Comparison of ENCODE assay signal across 8 cellular contexts in genomic region chr13:51781246-51782022, GRCh38. TPM values are rescaled to one million over a fixed set of nuclear protein-coding genes. Genes with fewer than 3 reads are reported as not detected.
A peak's percentile ranks its signal among the peaks of the same experiment; 100 is the strongest.
DNase-seq lines count a peak whose midpoint lies in the region; ATAC-seq and TF ChIP-seq lines count a peak whose summit lies in the region.

No MANE protein-coding gene starts in this region.

- no peaks in the 10 kb centered on the region for H3K36me3 Mint-ChIP-seq in GM23338 (ENCODE audit: low read depth)

- H3K4me1 Mint-ChIP-seq in GM23338, result peaks cover 15% of the 10 kb centered on the region

- TF ChIP-seq EP300 in ovary (IDR thresholded peaks at IDR 0.05), result no peak

- H2AFZ ChIP-seq in DND-41 (ENCODE audit: low read depth, low read length), result no peak overlapping the region
- no peak overlapping the region for H2AFZ ChIP-seq in GM23338
- H2AFZ ChIP-seq in hepatocyte, result no peak overlapping the region

- no peak overlapping the region for H3K27ac Mint-ChIP-seq in GM23338

- H4K20me1 ChIP-seq in DND-41 (ENCODE audit: insufficient read depth, low read length), result no peaks in the 10 kb centered on the region
- no peaks in the 10 kb centered on the region for H4K20me1 ChIP-seq in GM23338 (replicated peaks; ENCODE audit: insufficient read depth)
- H4K20me1 ChIP-seq in hepatocyte (ENCODE audit: insufficient read depth, poor library complexity, severe bottlenecking), result no peaks in the 10 kb centered on the region

- no peak overlapping the region for H3K4me3 ChIP-seq in DND-41 (ENCODE audit: low read depth in 1 of 2, low read length in 2 of 2)
- H3K4me3 ChIP-seq in GM23338, result no peak overlapping the region
- H3K4me3 ChIP-seq in hepatocyte, result no peak overlapping the region
- no peak overlapping the region for H3K4me3 ChIP-seq in ovary

- TF ChIP-seq CTCF in DND-41 (IDR thresholded peaks at IDR 0.05; ENCODE audit: borderline replicate concordance, extremely low read depth, low read length, poor library complexity, severe bottlenecking) (peak; percentile 52), GM23338 (conservative IDR thresholded peaks at IDR 0.05; ENCODE audit: low read depth in 2 of 2) (peak; percentile 58 to 70), hepatocyte (IDR thresholded peaks at IDR 0.05; ENCODE audit: poor library complexity) (peak; percentile 41), ovary (IDR thresholded peaks at IDR 0.05) (no peak)

- no peak overlapping the region for H3K4me3 Mint-ChIP-seq in GM23338

- H3K27ac ChIP-seq in DND-41 (ENCODE audit: low read length), result no peak overlapping the region
- no peak overlapping the region for H3K27ac ChIP-seq in GM23338 (ENCODE audit: low read depth)
- H3K27ac ChIP-seq in hepatocyte, result no peak overlapping the region
- no peak overlapping the region for H3K27ac ChIP-seq in ovary

- H3K9me3 ChIP-seq in DND-41 (ENCODE audit: insufficient read depth, low read length, severe bottlenecking) (no peaks in the 10 kb centered on the region), hepatocyte (ENCODE audit: low read depth) (no peaks in the 10 kb centered on the region), ovary (no peaks in the 10 kb centered on the region)

- no peaks in the 10 kb centered on the region for H3F3A ChIP-seq in GM23338 (replicated peaks; ENCODE audit: low read depth)

- DNase-seq in DND-41, result no peak
- peak; percentile 74 for DNase-seq in GM23338 (ENCODE audit: low spot score)
- DNase-seq in SK-MEL-5 (ENCODE audit: low read depth, low spot score), result peak; percentile 44
- DNase-seq in hepatocyte (ENCODE audit: low spot score), result peak; percentile 44
- DNase-seq in central memory CD4-positive, alpha-beta T cell, result no peak
- DNase-seq in ovary, result no peak

- no peaks in the 10 kb centered on the region for H3K9me3 Mint-ChIP-seq in GM23338

- no peaks in the 10 kb centered on the region for H3K9me2 ChIP-seq in GM23338 (ENCODE audit: insufficient read depth)
- H3K9me2 ChIP-seq in hepatocyte (replicated peaks; ENCODE audit: insufficient read depth), result no peaks in the 10 kb centered on the region

- no peak overlapping the region for H3K9ac ChIP-seq in DND-41 (ENCODE audit: low read depth, low read length)

- H3K4me1 ChIP-seq in DND-41 (ENCODE audit: insufficient read depth, low read length) (no peaks in the 10 kb centered on the region), GM23338 (ENCODE audit: insufficient read depth) (no peaks in the 10 kb centered on the region), hepatocyte (ENCODE audit: insufficient read depth) (peaks cover 6% of the 10 kb centered on the region), ovary (ENCODE audit: insufficient read depth) (peaks cover 4% of the 10 kb centered on the region)

- no peak for TF ChIP-seq POLR2A in ovary (IDR thresholded peaks at IDR 0.05)

- 87% methylated on average over 15 of the region's 15 CpGs for WGBS in hepatocyte (ENCODE audit: low lambda C conversion rate, missing lambda C conversion rate)
- WGBS in ovary, 3 donors, result 81 to 89% (median 84%) methylated on average over 15 of the region's 15 CpGs

- ATAC-seq in DND-41 (ENCODE audit: insufficient read depth, low read depth), result peak; percentile 61; the same call in 1 of the 3 replicates
- ATAC-seq in GM23338, result peak; percentile 89
- ATAC-seq in HG02981 (IDR thresholded peaks at IDR 0.05; ENCODE audit: unreplicated experiment), result no peak
- no peak for ATAC-seq in GM18861 (IDR thresholded peaks at IDR 0.05; ENCODE audit: unreplicated experiment)

- intact Hi-C loops in ovary (cut with DNase I), result no loop called here

- in situ Hi-C loops in SK-MEL-5 (cut with HindIII; ENCODE audit: low pct_unique_long_range_greater_than_20kb, low sequenced_read_pairs), result no loop called here

- no peaks in the 10 kb centered on the region for H3K36me3 ChIP-seq in DND-41 (ENCODE audit: insufficient read depth, low read length)
- no peaks in the 10 kb centered on the region for H3K36me3 ChIP-seq in GM23338 (ENCODE audit: insufficient read depth)
- H3K36me3 ChIP-seq in hepatocyte (replicated peaks; ENCODE audit: insufficient read depth, low read depth), result no peaks in the 10 kb centered on the region
- H3K36me3 ChIP-seq in ovary, result no peaks in the 10 kb centered on the region

- H3K4me2 ChIP-seq in DND-41 (ENCODE audit: insufficient read depth, low read length) (no peak overlapping the region), GM23338 (no peak overlapping the region), hepatocyte (no peak overlapping the region)

- H3K79me2 ChIP-seq in DND-41 (ENCODE audit: insufficient read depth, low read length) (no peaks in the 10 kb centered on the region), GM23338 (replicated peaks; ENCODE audit: insufficient read depth) (no peaks in the 10 kb centered on the region), hepatocyte (no peaks in the 10 kb centered on the region)

- H3K27me3 Mint-ChIP-seq in GM23338 (ENCODE audit: insufficient read depth, low read depth, poor library complexity), result peaks cover 13% of the 10 kb centered on the region

- H3K27me3 ChIP-seq in DND-41 (ENCODE audit: insufficient read depth, low read length, poor library complexity), result no peaks in the 10 kb centered on the region
- H3K27me3 ChIP-seq in GM23338 (ENCODE audit: insufficient read depth), result no peaks in the 10 kb centered on the region
- H3K27me3 ChIP-seq in hepatocyte, result no peaks in the 10 kb centered on the region
- no peaks in the 10 kb centered on the region for H3K27me3 ChIP-seq in ovary

TF ChIP-seq in GM23338, 12 proteins besides CTCF, POLR2A, EP300 and RAD21:
- TF ChIP-seq EZH2phosphoT487 (IDR thresholded peaks at IDR 0.05; ENCODE audit: unreplicated experiment), result no peak
- 0 out of 2 replicates have a peak, but pooled peaks have one; percentile 9 for TF ChIP-seq CREB1 (CRISPR knock-in tag; IDR thresholded peaks at IDR 0.05; ENCODE audit: low read depth)
- no peak for TF ChIP-seq NANOG (IDR thresholded peaks at IDR 0.05; ENCODE audit: borderline replicate concordance)

RNA-seq across cellular contexts. Expression of gene DHRS12, which starts 22.5 kb away (rescaled TPM):
- total RNA-seq in GM23338 (2014; rRNA removed; shearing (Covaris generic)), result 4.3 and 4.6 TPM in 2 replicates
- polyA plus RNA-seq in GM23338 (2016; fragmentation: Nextera tagmentation; extraction: Ambion mirVana), result 8.9 and 12.2 TPM in 2 replicates
- 3.9 and 5.8 TPM in 2 replicates for total RNA-seq in SK-MEL-5 (2014; rRNA removed; shearing (Covaris generic))
- polyA plus RNA-seq in SK-MEL-5 (2015; cell fraction: cytosol; rRNA removed), result 5.8 and 10.3 TPM in 2 replicates
- 10.6 and 34.4 TPM in 2 replicates for polyA plus RNA-seq in SK-MEL-5 (2015; cell fraction: nucleus; rRNA removed)
- 4.6 and 9.8 TPM in 2 replicates for total RNA-seq in hepatocyte
- polyA plus RNA-seq in hepatocyte, result 13.5 and 19.3 TPM in 2 replicates
- 10 to 100 TPM in 6 of 7 donors, 1 to 10 TPM in 1; 9.7 to 19.7 (median 16.2) TPM for total RNA-seq in ovary
- polyA plus RNA-seq in ovary, result 10 to 100 TPM; 24.9 to 29.1 TPM

Comparison
In these comparisons a context has a peak if more than half of its experiments do, and no peak if none do; other contexts are left out.
1. ATAC-seq: peak in DND-41 (single experiment) and GM23338 (single experiment); none in HG02981 (single experiment) and GM18861 (single experiment).
2. DNase-seq: peak in GM23338 (single experiment), SK-MEL-5 (single experiment) and hepatocyte (single experiment); none in DND-41 (single experiment), central memory CD4-positive, alpha-beta T cell (single experiment) and ovary (0 of 5).
3. CTCF ChIP-seq: peak in DND-41 (single experiment), GM23338 (2 of 2) and hepatocyte (single experiment); none in ovary (0 of 3).